ENCODE assay signal across 8 cellular contexts in the genomic region with DNA sequence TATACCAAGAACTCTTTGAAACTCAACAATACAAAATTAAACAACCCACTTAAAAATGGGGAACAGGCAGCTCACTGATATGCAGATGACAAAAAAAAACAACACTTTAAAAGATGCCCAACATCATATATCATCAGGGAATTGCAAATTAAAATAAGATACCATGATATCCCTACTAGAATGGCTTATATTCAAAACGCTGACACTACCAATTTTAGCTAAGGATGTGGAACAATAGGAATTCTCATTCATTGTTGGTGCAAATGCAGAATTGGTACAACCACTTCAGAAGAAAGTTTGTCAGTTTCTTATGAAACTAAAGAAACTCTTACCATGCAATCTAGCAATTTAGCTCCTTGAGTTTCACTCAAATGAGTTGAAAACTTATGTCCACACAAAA.
"Had no signal": no experiment of that assay in that cellular context is flagged by ENCODE, and none has a peak within 500 bp of the region (broad histone marks: within the 10 kb centered on the region; RNA-seq: fewer than 3 reads in every experiment).

No MANE protein-coding gene starts in this region.

- FAIRE-seq: G401.6, GM12878, GM12891, GM12892, GM18507, GM19239 had no signal

- DNase-seq: GDM1, GF-D8 had no signal

- H3K4me3 ChIP-seq: GM12878 had no signal

- ATAC-seq: GM12878 had no signal
